In genomic region chr5:43643750-43644149, GRCh38 we compare ENCODE assay signal across 19 cellular contexts.
"Had no signal": no experiment of that assay in that cellular context is flagged by ENCODE, and none has a peak within 500 bp of the region (broad histone marks: within the 10 kb centered on the region; RNA-seq: fewer than 3 reads in every experiment).

No MANE protein-coding gene starts in this region.

- H3K27me3 ChIP-seq: heart right ventricle, tibial nerve, uterus had no signal

- ATAC-seq: activated CD8-positive, alpha-beta T cell treated with anti-CD3 and anti-CD28 coated beads for 36 hours; activated T-helper 17 cell treated with anti-CD3 and anti-CD28 coated beads, Interleukin-2, amount 50 U/mL, for 72 hours; heart right ventricle; left ventricle myocardium superior; right cardiac atrium; stimulated activated naive CD8-positive, alpha-beta T cell treated with anti-CD3 and anti-CD28 coated beads, Interleukin-15, Interleukin-2, amounts not matched to agents 100 U/mL and 50 U/mL, for 24 hours had no signal

- H3K4me3 ChIP-seq: heart right ventricle, tibial nerve, uterus had no signal

- H3K4me1 ChIP-seq: uterus had no signal

- H3K9me3 ChIP-seq: heart right ventricle, tibial nerve, uterus had no signal

- H3K36me3 ChIP-seq: uterus had no signal

- DNase-seq: activated CD4-positive, alpha-beta T cell treated with anti-CD3 and anti-CD28 coated beads, Interleukin-2, amount 10 ng/mL, durations not matched to agents 24 days and 14 days; activated CD4-positive, CD25-positive, alpha-beta regulatory T cell; activated CD8-positive, alpha-beta T cell treated with anti-CD3 and anti-CD28 coated beads for 36 hours; activated naive CD4-positive, alpha-beta T cell; activated naive CD8-positive, alpha-beta T cell treated with anti-CD3 and anti-CD28 coated beads, Interleukin-2, amount 10 ng/mL, durations not matched to agents 7 days and 5 days; activated T-cell treated with anti-CD3 and anti-CD28 coated beads, Interleukin-2, amount 50 U/mL, for 1 hour; cortex of kidney; erythroblast; heart right ventricle; immature natural killer cell; kidney glomerular epithelial cell; left ventricle myocardium superior; occipital lobe; right cardiac atrium; stimulated activated CD4-positive, alpha-beta T cell treated with anti-CD3 and anti-CD28 coated beads, Interleukin-2, amount 100 ng/mL, for 24 hours; stimulated activated naive CD8-positive, alpha-beta T cell treated with anti-CD3 and anti-CD28 coated beads, Interleukin-15, Interleukin-2, amounts not matched to agents 100 U/mL and 50 U/mL, for 24 hours; uterus had no signal

- H3K27ac ChIP-seq: heart right ventricle, uterus had no signal
